1 cellular context compared by ENCODE assay signal in genomic region chr3:15683253-15683652, GRCh38.
TF ChIP-seq lines count a peak whose summit lies in the region.

No MANE protein-coding gene starts in this region.

TF ChIP-seq in GM23338, 12 proteins besides CTCF, POLR2A, EP300 and RAD21:
- TF ChIP-seq ETS1 (IDR thresholded peaks at IDR 0.05) (no peak), ZNF114 (CRISPR knock-in tag; IDR thresholded peaks at IDR 0.05) (no peak), EZH2 (IDR thresholded peaks at IDR 0.05; ENCODE audit: low read depth, unreplicated experiment) (no peak), STAT1 (IDR thresholded peaks at IDR 0.05; ENCODE audit: unreplicated experiment) (no peak), CREB1 (CRISPR knock-in tag; IDR thresholded peaks at IDR 0.05; ENCODE audit: low read depth) (no peak), JUNB (IDR thresholded peaks at IDR 0.05; ENCODE audit: unreplicated experiment) (no peak), NANOG (IDR thresholded peaks at IDR 0.05; ENCODE audit: borderline replicate concordance) (no peak), POLR2AphosphoS5 (IDR thresholded peaks at IDR 0.05; ENCODE audit: low read depth) (no peak), ZNF331 (CRISPR knock-in tag; IDR thresholded peaks at IDR 0.05; ENCODE audit: low read depth) (no peak), EZH2phosphoT487 (IDR thresholded peaks at IDR 0.05; ENCODE audit: unreplicated experiment) (no peak)
- TF ChIP-seq, protein P1, sequence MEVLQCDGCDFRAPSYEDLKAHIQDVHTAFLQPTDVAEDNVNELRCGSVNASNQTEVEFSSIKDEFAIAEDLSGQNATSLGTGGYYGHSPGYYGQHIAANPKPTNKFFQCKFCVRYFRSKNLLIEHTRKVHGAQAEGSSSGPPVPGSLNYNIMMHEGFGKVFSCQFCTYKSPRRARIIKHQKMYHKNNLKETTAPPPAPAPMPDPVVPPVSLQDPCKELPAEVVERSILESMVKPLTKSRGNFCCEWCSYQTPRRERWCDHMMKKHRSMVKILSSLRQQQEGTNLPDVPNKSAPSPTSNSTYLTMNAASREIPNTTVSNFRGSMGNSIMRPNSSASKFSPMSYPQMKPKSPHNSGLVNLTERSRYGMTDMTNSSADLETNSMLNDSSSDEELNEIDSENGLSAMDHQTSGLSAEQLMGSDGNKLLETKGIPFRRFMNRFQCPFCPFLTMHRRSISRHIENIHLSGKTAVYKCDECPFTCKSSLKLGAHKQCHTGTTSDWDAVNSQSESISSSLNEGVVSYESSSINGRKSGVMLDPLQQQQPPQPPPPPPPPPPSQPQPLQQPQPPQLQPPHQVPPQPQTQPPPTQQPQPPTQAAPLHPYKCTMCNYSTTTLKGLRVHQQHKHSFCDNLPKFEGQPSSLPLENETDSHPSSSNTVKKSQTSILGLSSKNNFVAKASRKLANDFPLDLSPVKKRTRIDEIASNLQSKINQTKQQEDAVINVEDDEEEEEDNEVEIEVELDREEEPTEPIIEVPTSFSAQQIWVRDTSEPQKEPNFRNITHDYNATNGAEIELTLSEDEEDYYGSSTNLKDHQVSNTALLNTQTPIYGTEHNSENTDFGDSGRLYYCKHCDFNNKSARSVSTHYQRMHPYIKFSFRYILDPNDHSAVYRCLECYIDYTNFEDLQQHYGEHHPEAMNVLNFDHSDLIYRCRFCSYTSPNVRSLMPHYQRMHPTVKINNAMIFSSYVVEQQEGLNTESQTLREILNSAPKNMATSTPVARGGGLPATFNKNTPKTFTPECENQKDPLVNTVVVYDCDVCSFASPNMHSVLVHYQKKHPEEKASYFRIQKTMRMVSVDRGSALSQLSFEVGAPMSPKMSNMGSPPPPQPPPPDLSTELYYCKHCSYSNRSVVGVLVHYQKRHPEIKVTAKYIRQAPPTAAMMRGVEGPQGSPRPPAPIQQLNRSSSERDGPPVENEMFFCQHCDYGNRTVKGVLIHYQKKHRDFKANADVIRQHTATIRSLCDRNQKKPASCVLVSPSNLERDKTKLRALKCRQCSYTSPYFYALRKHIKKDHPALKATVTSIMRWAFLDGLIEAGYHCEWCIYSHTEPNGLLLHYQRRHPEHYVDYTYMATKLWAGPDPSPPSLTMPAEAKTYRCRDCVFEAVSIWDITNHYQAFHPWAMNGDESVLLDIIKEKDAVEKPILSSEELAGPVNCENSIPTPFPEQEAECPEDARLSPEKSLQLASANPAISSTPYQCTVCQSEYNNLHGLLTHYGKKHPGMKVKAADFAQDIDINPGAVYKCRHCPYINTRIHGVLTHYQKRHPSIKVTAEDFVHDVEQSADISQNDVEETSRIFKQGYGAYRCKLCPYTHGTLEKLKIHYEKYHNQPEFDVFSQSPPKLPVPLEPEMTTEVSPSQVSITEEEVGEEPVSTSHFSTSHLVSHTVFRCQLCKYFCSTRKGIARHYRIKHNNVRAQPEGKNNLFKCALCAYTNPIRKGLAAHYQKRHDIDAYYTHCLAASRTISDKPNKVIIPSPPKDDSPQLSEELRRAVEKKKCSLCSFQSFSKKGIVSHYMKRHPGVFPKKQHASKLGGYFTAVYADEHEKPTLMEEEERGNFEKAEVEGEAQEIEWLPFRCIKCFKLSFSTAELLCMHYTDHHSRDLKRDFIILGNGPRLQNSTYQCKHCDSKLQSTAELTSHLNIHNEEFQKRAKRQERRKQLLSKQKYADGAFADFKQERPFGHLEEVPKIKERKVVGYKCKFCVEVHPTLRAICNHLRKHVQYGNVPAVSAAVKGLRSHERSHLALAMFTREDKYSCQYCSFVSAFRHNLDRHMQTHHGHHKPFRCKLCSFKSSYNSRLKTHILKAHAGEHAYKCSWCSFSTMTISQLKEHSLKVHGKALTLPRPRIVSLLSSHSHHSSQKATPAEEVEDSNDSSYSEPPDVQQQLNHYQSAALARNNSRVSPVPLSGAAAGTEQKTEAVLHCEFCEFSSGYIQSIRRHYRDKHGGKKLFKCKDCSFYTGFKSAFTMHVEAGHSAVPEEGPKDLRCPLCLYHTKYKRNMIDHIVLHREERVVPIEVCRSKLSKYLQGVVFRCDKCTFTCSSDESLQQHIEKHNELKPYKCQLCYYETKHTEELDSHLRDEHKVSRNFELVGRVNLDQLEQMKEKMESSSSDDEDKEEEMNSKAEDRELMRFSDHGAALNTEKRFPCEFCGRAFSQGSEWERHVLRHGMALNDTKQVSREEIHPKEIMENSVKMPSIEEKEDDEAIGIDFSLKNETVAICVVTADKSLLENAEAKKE (CRISPR knock-in tag; IDR thresholded peaks at IDR 0.05): no peak
- TF ChIP-seq, protein P2, sequence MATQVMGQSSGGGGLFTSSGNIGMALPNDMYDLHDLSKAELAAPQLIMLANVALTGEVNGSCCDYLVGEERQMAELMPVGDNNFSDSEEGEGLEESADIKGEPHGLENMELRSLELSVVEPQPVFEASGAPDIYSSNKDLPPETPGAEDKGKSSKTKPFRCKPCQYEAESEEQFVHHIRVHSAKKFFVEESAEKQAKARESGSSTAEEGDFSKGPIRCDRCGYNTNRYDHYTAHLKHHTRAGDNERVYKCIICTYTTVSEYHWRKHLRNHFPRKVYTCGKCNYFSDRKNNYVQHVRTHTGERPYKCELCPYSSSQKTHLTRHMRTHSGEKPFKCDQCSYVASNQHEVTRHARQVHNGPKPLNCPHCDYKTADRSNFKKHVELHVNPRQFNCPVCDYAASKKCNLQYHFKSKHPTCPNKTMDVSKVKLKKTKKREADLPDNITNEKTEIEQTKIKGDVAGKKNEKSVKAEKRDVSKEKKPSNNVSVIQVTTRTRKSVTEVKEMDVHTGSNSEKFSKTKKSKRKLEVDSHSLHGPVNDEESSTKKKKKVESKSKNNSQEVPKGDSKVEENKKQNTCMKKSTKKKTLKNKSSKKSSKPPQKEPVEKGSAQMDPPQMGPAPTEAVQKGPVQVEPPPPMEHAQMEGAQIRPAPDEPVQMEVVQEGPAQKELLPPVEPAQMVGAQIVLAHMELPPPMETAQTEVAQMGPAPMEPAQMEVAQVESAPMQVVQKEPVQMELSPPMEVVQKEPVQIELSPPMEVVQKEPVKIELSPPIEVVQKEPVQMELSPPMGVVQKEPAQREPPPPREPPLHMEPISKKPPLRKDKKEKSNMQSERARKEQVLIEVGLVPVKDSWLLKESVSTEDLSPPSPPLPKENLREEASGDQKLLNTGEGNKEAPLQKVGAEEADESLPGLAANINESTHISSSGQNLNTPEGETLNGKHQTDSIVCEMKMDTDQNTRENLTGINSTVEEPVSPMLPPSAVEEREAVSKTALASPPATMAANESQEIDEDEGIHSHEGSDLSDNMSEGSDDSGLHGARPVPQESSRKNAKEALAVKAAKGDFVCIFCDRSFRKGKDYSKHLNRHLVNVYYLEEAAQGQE (IDR thresholded peaks at IDR 0.05; ENCODE audit: unreplicated experiment): no peak
TF ChIP-seq in GM23338: peak in this region for 0.
